ENCODE assay signal across 8 cellular contexts in genomic region chr6:42783177-42783875, GRCh38. TPM values are rescaled to one million over a fixed set of nuclear protein-coding genes. Genes with fewer than 3 reads are reported as not detected.
A peak's percentile ranks its signal among the peaks of the same experiment; 100 is the strongest.
DNase-seq lines count a peak whose midpoint lies in the region; ATAC-seq, FAIRE-seq and TF ChIP-seq lines count a peak whose summit lies in the region.

No MANE protein-coding gene starts in this region.

- intact Hi-C loops in Right ventricle myocardium superior (cut with DNase I): no loop called here
- intact Hi-C loops in pancreas (cut with DNase I): no loop called here
- intact Hi-C loops in tibial artery (cut with DNase I; ENCODE audit: low total_unique reads): loop anchor here (2.0 kb wide), 1 partner anchor 37 kb away; the partner anchor contains the start of gene TBCC

- DNase-seq in AG08396 (ENCODE audit: low spot score) (peak; percentile 80), SK-N-MC (ENCODE audit: low read depth, low spot score) (no peak), Right ventricle myocardium superior (peak; percentile 88), pancreas (peak; percentile 65 to 93 (median 84)), tibial artery (peak; percentile 60 to 85)
- DNase-seq in Jurkat, Clone E6-1 (ENCODE audit: low read depth, low spot score): peak; percentile 55
- peak; percentile 77 to 85 for DNase-seq in activated naive CD4-positive, alpha-beta T cell treated with anti-CD3 and anti-CD28 coated beads, Interleukin-2, amount 50 U/mL, for 72 hours (ENCODE audit: low spot score in 2 of 2)

- H3K36me3 ChIP-seq in SK-N-MC (ENCODE audit: insufficient read depth, low read length) (no peaks in the 10 kb centered on the region; the same call in 1 of the 2 replicates), pancreas (no peaks in the 10 kb centered on the region), tibial artery (no peaks in the 10 kb centered on the region)

- H3K9ac ChIP-seq in SK-N-MC (ENCODE audit: insufficient read length): peak overlapping the region; percentile 97

- H3K9me3 ChIP-seq in SK-N-MC (ENCODE audit: low read depth, low read length) (no peaks in the 10 kb centered on the region), pancreas (no peaks in the 10 kb centered on the region), tibial artery (no peaks in the 10 kb centered on the region)

- H3K27me3 ChIP-seq in pancreas (no peaks in the 10 kb centered on the region), tibial artery (no peaks in the 10 kb centered on the region)

- H3K9me3 Mint-ChIP-seq in activated naive CD4-positive, alpha-beta T cell treated with anti-CD3 and anti-CD28 coated beads, Interleukin-2, amount 50 U/mL, for 72 hours: no peaks in the 10 kb centered on the region

- H3K27ac ChIP-seq in SK-N-MC (peak overlapping the region; percentile 99), pancreas (peak overlapping the region; percentile 98 to 100 (median 100)), tibial artery (peak overlapping the region; percentile 99)

- 0 to 1% methylated on average over 64 to 79 of the region's 79 CpGs for WGBS in pancreas, 2 donors

- peak overlapping the region in 1 of 2 donors; percentile 99 for H3K27ac Mint-ChIP-seq in activated naive CD4-positive, alpha-beta T cell treated with anti-CD3 and anti-CD28 coated beads, Interleukin-2, amount 50 U/mL, for 72 hours

- H3K36me3 Mint-ChIP-seq in activated naive CD4-positive, alpha-beta T cell treated with anti-CD3 and anti-CD28 coated beads, Interleukin-2, amount 50 U/mL, for 72 hours: peaks cover 20 to 23% of the 10 kb centered on the region in 2 donors

- TF ChIP-seq CTCF in pancreas (IDR thresholded peaks at IDR 0.05) (no peak), tibial artery (IDR thresholded peaks at IDR 0.05) (no peak)

- peak overlapping the region; percentile 79 for H3K4me3 ChIP-seq in Jurkat, Clone E6-1 (ENCODE audit: low read length)
- peak overlapping the region; percentile 85 for H3K4me3 ChIP-seq in SK-N-MC
- peak overlapping the region; percentile 55 to 97 (median 66) for H3K4me3 ChIP-seq in pancreas
- peak overlapping the region; percentile 73 to 85 for H3K4me3 ChIP-seq in tibial artery

- ATAC-seq in GM18909 (IDR thresholded peaks at IDR 0.05; ENCODE audit: poor library complexity, unreplicated experiment): peak; percentile 48
- peak; percentile 61 to 65 for ATAC-seq in activated naive CD4-positive, alpha-beta T cell treated with anti-CD3 and anti-CD28 coated beads, Interleukin-2, amount 50 U/mL, for 72 hours
- peak; percentile 77 for ATAC-seq in Right ventricle myocardium superior (ENCODE audit: poor library complexity)
- peak; percentile 65 to 77 (median 73) for ATAC-seq in pancreas

- H3K4me1 ChIP-seq in pancreas: peaks cover 5 to 27% (median 7%) of the 10 kb centered on the region in 3 donors
- peaks cover 0 to 47% (median 27%) of the 10 kb centered on the region in 4 donors for H3K4me1 ChIP-seq in tibial artery

- no peak for FAIRE-seq in pancreas (lab: Jason Lieb, UNC)

RNA-seq across cellular contexts. Expression of gene BICRAL, which starts 1.5 kb away (rescaled TPM):
- polyA plus RNA-seq in Jurkat, Clone E6-1 (2012; ENCODE audit: insufficient read depth, insufficient read length): 3.9 TPM
- 10 to 100 TPM; 12.4 to 15.0 TPM for total RNA-seq in activated naive CD4-positive, alpha-beta T cell treated with anti-CD3 and anti-CD28 coated beads, Interleukin-2, amount 50 U/mL, for 72 hours
- total RNA-seq in Right ventricle myocardium superior (10.8 TPM), pancreas (10 to 100 TPM in 1 of 6 donors, 1 to 10 TPM in 5; 6.3 to 10.5 (median 7.4) TPM)
- polyA plus RNA-seq in pancreas: 1 to 10 TPM; 2.9 to 5.3 TPM

RNA-seq across cellular contexts. Expression of gene TBCC, which starts 37.4 kb away (rescaled TPM):
- polyA plus RNA-seq in Jurkat, Clone E6-1 (2012; ENCODE audit: insufficient read depth, insufficient read length): 18.5 TPM
- 10 to 100 TPM; 14.2 to 19.5 TPM for total RNA-seq in activated naive CD4-positive, alpha-beta T cell treated with anti-CD3 and anti-CD28 coated beads, Interleukin-2, amount 50 U/mL, for 72 hours
- total RNA-seq in Right ventricle myocardium superior (10.2 TPM), pancreas (10 to 100 TPM in 1 of 6 donors, 1 to 10 TPM in 5; 5.1 to 11.2 (median 8.8) TPM)
- 10 to 100 TPM; 16.0 to 35.4 TPM for polyA plus RNA-seq in pancreas
